13 cellular contexts compared by ENCODE assay signal in genomic region chrY:13338694-13339093, GRCh38.
"Had no signal": no experiment of that assay in that cellular context is flagged by ENCODE, and none has a peak within 500 bp of the region (broad histone marks: within the 10 kb centered on the region; RNA-seq: fewer than 3 reads in every experiment).

No MANE protein-coding gene starts in this region.

- H3K36me3 Mint-ChIP-seq: natural killer cell had no signal

- ATAC-seq: activated CD8-positive, alpha-beta T cell treated with anti-CD3 and anti-CD28 coated beads, Interleukin-2, amount 10 ng/mL, durations not matched to agents 7 days and 5 days; body of pancreas; lower lobe of right lung; natural killer cell had no signal

- H3K4me1 ChIP-seq: body of pancreas, lower lobe of right lung, transverse colon had no signal

- H3K27ac ChIP-seq: body of pancreas, lower lobe of right lung, transverse colon, VCaP had no signal

- DNase-seq: activated CD4-positive, alpha-beta T cell treated with anti-CD3 and anti-CD28 coated beads for 48 hours; activated CD8-positive, alpha-beta T cell treated with anti-CD3 and anti-CD28 coated beads, Interleukin-2, amount 10 ng/mL, durations not matched to agents 7 days and 5 days; activated naive CD4-positive, alpha-beta T cell treated with anti-CD3 and anti-CD28 coated beads for 36 hours; amniotic stem cell; body of pancreas; dermis blood vessel endothelial cell; erythroblast; lower lobe of right lung; natural killer cell; right cardiac atrium; transverse colon had no signal

- H3K4me3 Mint-ChIP-seq: activated CD8-positive, alpha-beta T cell treated with anti-CD3 and anti-CD28 coated beads, Interleukin-2, amount 10 ng/mL, durations not matched to agents 7 days and 5 days; activated naive CD4-positive, alpha-beta T cell treated with anti-CD3 and anti-CD28 coated beads for 36 hours; natural killer cell had no signal

- H3K4me3 ChIP-seq: body of pancreas, lower lobe of right lung, smooth muscle cell, transverse colon had no signal

- H3K27ac Mint-ChIP-seq: activated CD8-positive, alpha-beta T cell treated with anti-CD3 and anti-CD28 coated beads, Interleukin-2, amount 10 ng/mL, durations not matched to agents 7 days and 5 days; activated naive CD4-positive, alpha-beta T cell treated with anti-CD3 and anti-CD28 coated beads for 36 hours had no signal

- H3K9me3 ChIP-seq: body of pancreas, lower lobe of right lung, transverse colon had no signal

- H3K36me3 ChIP-seq: transverse colon had no signal

- H3K4me2 ChIP-seq: smooth muscle cell had no signal

- H3K9me3 Mint-ChIP-seq: activated naive CD4-positive, alpha-beta T cell treated with anti-CD3 and anti-CD28 coated beads for 36 hours; natural killer cell had no signal

- H3K27me3 ChIP-seq: body of pancreas, transverse colon had no signal
